ENCODE assay signal across 17 cellular contexts in genomic region chr21:36064085-36064460, GRCh38. TPM values are rescaled to one million over a fixed set of nuclear protein-coding genes. Genes with fewer than 3 reads are reported as not detected.
A peak's percentile ranks its signal among the peaks of the same experiment; 100 is the strongest.
DNase-seq lines count a peak whose midpoint lies in the region; ATAC-seq, FAIRE-seq and TF ChIP-seq lines count a peak whose summit lies in the region.
"Had no signal": no experiment of that assay in that cellular context is flagged by ENCODE, and none has a peak within 500 bp of the region (broad histone marks: within the 10 kb centered on the region; RNA-seq: fewer than 3 reads in every experiment).

No MANE protein-coding gene starts in this region.

- H3K36me3 Mint-ChIP-seq in nephron (ENCODE audit: low read depth): peaks cover 4% of the 10 kb centered on the region

- peaks cover 6% of the 10 kb centered on the region for H3K27me3 Mint-ChIP-seq in nephron (ENCODE audit: low read depth)

- H3K79me2 ChIP-seq in DND-41 (ENCODE audit: insufficient read depth, low read length): peaks cover 8% of the 10 kb centered on the region
- H3K79me2 ChIP-seq in K562 (ENCODE audit: control insufficient read depth, insufficient read depth, low read length): peaks cover 9% of the 10 kb centered on the region; the same call in 2 of the 3 replicates

- peak overlapping the region; percentile 22 to 61 (median 27) for H3K4me3 Mint-ChIP-seq in nephron
- H3K4me3 Mint-ChIP-seq: H9 had no signal

- DNase-seq in DND-41: no peak
- no peak for DNase-seq in K562 (ENCODE audit: extremely low read depth in 1 of 4, low spot score in 3 of 4)
- DNase-seq in small intestine: peak; percentile 87
- DNase-seq in D341Med (ENCODE audit: low spot score): no peak
- no peak for DNase-seq in SHP77 treated with DMSO at 0.1 percent for 48 hours (lab: John Stamatoyannopoulos, UW)
- DNase-seq: AML-193, Calu3, DMS79, EL, GOT3, H9, IMR-90 had no signal

- no peak overlapping the region for H3K27ac Mint-ChIP-seq in nephron
- H3K27ac Mint-ChIP-seq: H9 had no signal

- POLR2A ChIA-PET in K562 (lab: Yijun Ruan, JAX): no interaction called here

- 67% methylated on average over 4 of the region's 4 CpGs for WGBS in K562 (ENCODE audit: insufficient coverage, low coverage, missing lambda C conversion rate)
- 35 to 68% (median 43%) methylated on average over 4 of the region's 4 CpGs for WGBS in small intestine, 3 donors

- H3K27ac ChIP-seq in DND-41 (ENCODE audit: low read length): no peak overlapping the region
- H3K27ac ChIP-seq in K562 (ENCODE audit: extremely low read depth, low read depth, low read length): no peak overlapping the region
- peak overlapping the region in 1 of 2 donors; percentile 78 for H3K27ac ChIP-seq in small intestine (ENCODE audit: low read depth in 1 of 2, low read length in 1 of 2)
- H3K27ac ChIP-seq: BLaER1 had no signal

- H3K4me1 ChIP-seq in DND-41 (ENCODE audit: insufficient read depth, low read length): peaks cover 17% of the 10 kb centered on the region
- peaks cover 13 to 14% of the 10 kb centered on the region in 2 experiments; a peak in 4 of 5 replicates for H3K4me1 ChIP-seq in K562 (replicated peaks in 1 of 2; ENCODE audit: control insufficient read depth in 2 of 2, insufficient read depth in 2 of 2, low read length in 2 of 2)
- H3K4me1 ChIP-seq in small intestine (ENCODE audit: control insufficient read depth in 2 of 2, insufficient read depth in 1 of 2, low read depth in 1 of 2, low read length in 1 of 2): peaks cover 0 to 10% of the 10 kb centered on the region in 2 donors

- CTCF ChIA-PET in K562 (lab: Yijun Ruan, JAX; ENCODE audit: low intra/inter-chr PET ratio): no interaction called here

- TF ChIP-seq POLR2A in K562 (conservative IDR thresholded peaks at IDR 0.05): no peak

- H2AFZ ChIP-seq in DND-41 (ENCODE audit: low read depth, low read length) (0 out of 2 replicates have a peak overlapping the region, but pooled peaks have one; percentile 6), K562 (ENCODE audit: low read depth, low read length) (peak overlapping the region; percentile 47)

- H4K20me1 ChIP-seq in DND-41 (ENCODE audit: insufficient read depth, low read length): no peaks in the 10 kb centered on the region
- H4K20me1 ChIP-seq in K562 (replicated peaks; ENCODE audit: control insufficient read depth, insufficient read depth, low read length): no peaks in the 10 kb centered on the region
- H4K20me1 ChIP-seq: BLaER1 had no signal

- TF ChIP-seq CTCF in DND-41 (IDR thresholded peaks at IDR 0.05; ENCODE audit: borderline replicate concordance, extremely low read depth, low read length, poor library complexity, severe bottlenecking): no peak
- TF ChIP-seq CTCF in K562 (IDR thresholded peaks at IDR 0.05 in 2 of 3, conservative IDR thresholded peaks at IDR 0.05 in 1 of 3; ENCODE audit: insufficient read depth in 2 of 3, low read depth in 1 of 3, low read length in 3 of 3): no peak
- no peak for TF ChIP-seq CTCF in nephron (IDR thresholded peaks at IDR 0.05; ENCODE audit: unreplicated experiment in 3 of 3)

- H3K27me3 ChIP-seq in DND-41 (ENCODE audit: insufficient read depth, low read length, poor library complexity) (no peaks in the 10 kb centered on the region), K562 (ENCODE audit: control insufficient read depth in 2 of 2, insufficient read depth in 2 of 2, low read length in 2 of 2) (no peaks in the 10 kb centered on the region), small intestine (ENCODE audit: control insufficient read depth in 2 of 2, insufficient read depth in 2 of 2, low read length in 2 of 2) (no peaks in the 10 kb centered on the region)
- H3K27me3 ChIP-seq: BLaER1 had no signal

- TF ChIP-seq RAD21 in K562 (CRISPR knock-in tag; conservative IDR thresholded peaks at IDR 0.05 in 1 of 2, IDR thresholded peaks at IDR 0.05 in 1 of 2): no peak

- TF ChIP-seq EP300 in K562 (IDR thresholded peaks at IDR 0.05; ENCODE audit: low read length): no peak

- peaks cover 6% of the 10 kb centered on the region for H3K4me1 Mint-ChIP-seq in nephron

- H3K9me1 ChIP-seq in K562 (ENCODE audit: control insufficient read depth, insufficient read depth, low read length): no peaks in the 10 kb centered on the region

- in situ Hi-C loops in K562 (cut with MboI): no loop called here

- no peak overlapping the region for H3K9ac ChIP-seq in DND-41 (ENCODE audit: low read depth, low read length)
- H3K9ac ChIP-seq in K562 (ENCODE audit: insufficient read depth in 1 of 2, low read depth in 2 of 2, low read length in 2 of 2): no peak overlapping the region
- H3K9ac ChIP-seq: BLaER1 had no signal

- H3K9me3 ChIP-seq in DND-41 (ENCODE audit: insufficient read depth, low read length, severe bottlenecking): peaks cover 3% of the 10 kb centered on the region
- peaks cover 4% of the 10 kb centered on the region for H3K9me3 ChIP-seq in K562 (replicated peaks; ENCODE audit: control insufficient read depth, insufficient read depth, low read depth, low read length)
- H3K9me3 ChIP-seq in small intestine (ENCODE audit: control insufficient read depth, low read depth): no peaks in the 10 kb centered on the region

- peaks cover 4% of the 10 kb centered on the region for H3K9me3 Mint-ChIP-seq in nephron

- H3K4me2 ChIP-seq in DND-41 (ENCODE audit: insufficient read depth, low read length) (no peak overlapping the region), K562 (ENCODE audit: insufficient read depth, low read length) (no peak overlapping the region)
- H3K4me2 ChIP-seq: BLaER1 had no signal

- intact Hi-C loops in K562 (cut with micrococcal nuclease): loop anchor here (5.0 kb wide), 1 partner anchor 48 kb away; no protein-coding TSS in a partner anchor

- ATAC-seq in DND-41 (ENCODE audit: insufficient read depth, low read depth): no peak
- no peak for ATAC-seq in K562
- ATAC-seq in GM19455 (IDR thresholded peaks at IDR 0.05; ENCODE audit: unreplicated experiment): no peak

- no TSS peak for BruUV-seq in K562 (replicated peaks; lab: Mats Ljungman, UMichigan)

- H3K36me3 ChIP-seq in DND-41 (ENCODE audit: insufficient read depth, low read length) (no peaks in the 10 kb centered on the region), K562 (ENCODE audit: control insufficient read depth, insufficient read depth, low read length) (no peaks in the 10 kb centered on the region), small intestine (ENCODE audit: control insufficient read depth in 2 of 2, insufficient read depth in 2 of 2, low read length in 2 of 2) (no peaks in the 10 kb centered on the region)
- H3K36me3 ChIP-seq: BLaER1 had no signal

- no peak for FAIRE-seq in K562 (lab: Jason Lieb, UNC)
- no peak for FAIRE-seq in small intestine (lab: Jason Lieb, UNC)
- FAIRE-seq: G401.6, GM12891 had no signal

- H3K4me3 ChIP-seq in DND-41 (ENCODE audit: low read depth in 1 of 2, low read length in 2 of 2) (no peak overlapping the region), K562 (no peak overlapping the region), small intestine (ENCODE audit: low read depth in 1 of 2, low read length in 2 of 2) (no peak overlapping the region)
- H3K4me3 ChIP-seq: BLaER1 had no signal

TF ChIP-seq in K562, 482 proteins besides CTCF, POLR2A, EP300 and RAD21 (continues in another document):
- no peak for TF ChIP-seq HLTF (IDR thresholded peaks at IDR 0.05)

RNA-seq across cellular contexts. Expression of gene SETD4, which starts 3.7 kb away (rescaled TPM):
- total RNA-seq in K562 (2011; cell fraction: chromatin; rRNA removed; ENCODE audit: low replicate concordance): 72.3 and 98.7 TPM in 2 replicates
- 43.0 and 50.5 TPM in 2 replicates for total RNA-seq in K562 (2011; cell fraction: nucleolus; rRNA removed)
- total RNA-seq in K562 (2011; cell fraction: nucleoplasm; rRNA removed): 68.0 and 93.6 TPM in 2 replicates
- total RNA-seq in K562 (2014; rRNA removed) (16.0 and 16.1 TPM in 2 replicates), K562 (2014; rRNA removed; fragmentation: Illumina TruSeq; extraction: Trizol) (25.7 and 27.1 TPM in 2 replicates), K562 (2015; rRNA removed; fragmentation: Illumina TruSeq; extraction: Trizol) (23.6 and 23.9 TPM in 2 replicates), K562 (2021) (23.5 and 27.0 TPM in 2 replicates)
- polyA plus RNA-seq in K562 (2011; rRNA removed) (20.1 and 24.5 TPM in 2 replicates), K562 (2014; fragmentation: Illumina TruSeq; extraction: Trizol) (26.2 and 27.4 TPM in 2 replicates), K562 (2014; fragmentation: Nextera tagmentation; extraction: Ambion mirVana) (10 to 100 TPM; 49.2 to 51.3 TPM), K562 (2014; rRNA removed) (31.7 and 32.5 TPM in 2 replicates), small intestine (10 to 100 TPM in 2 of 3 donors, 1 to 10 TPM in 1; 8.9 to 18.3 (median 11.9) TPM)
- 11.7 and 14.6 TPM in 2 replicates for polyA plus RNA-seq in K562 (2011; cell fraction: cytosol; rRNA removed)
- polyA plus RNA-seq in K562 (2011; cell fraction: nucleus; rRNA removed): 43.3 and 46.0 TPM in 2 replicates
- polyA plus RNA-seq in K562 (2012): 12.9 and 14.2 TPM in 2 replicates
- 22.6 and 27.8 TPM in 2 replicates for polyA minus RNA-seq in K562 (2011; rRNA and poly(A)+ RNA removed)
- polyA minus RNA-seq in K562 (2011; cell fraction: cytosol; rRNA and poly(A)+ RNA removed): 10.6 and 18.2 TPM in 2 replicates
- 23.3 and 29.3 TPM in 2 replicates for polyA minus RNA-seq in K562 (2011; cell fraction: nucleus; rRNA and poly(A)+ RNA removed)

RNA-seq across cellular contexts. Expression of gene CBR1, which starts 5.8 kb away (rescaled TPM):
- total RNA-seq in K562 (2011; cell fraction: chromatin; rRNA removed; ENCODE audit: low replicate concordance): 5.1 and 7.5 TPM in 2 replicates
- 8.3 and 10.5 TPM in 2 replicates for total RNA-seq in K562 (2011; cell fraction: nucleolus; rRNA removed)
- total RNA-seq in K562 (2011; cell fraction: nucleoplasm; rRNA removed): 8.5 and 9.1 TPM in 2 replicates
- total RNA-seq in K562 (2014; rRNA removed) (33.8 and 37.3 TPM in 2 replicates), K562 (2014; rRNA removed; fragmentation: Illumina TruSeq; extraction: Trizol) (9.5 and 12.6 TPM in 2 replicates), K562 (2015; rRNA removed; fragmentation: Illumina TruSeq; extraction: Trizol) (15.4 and 15.6 TPM in 2 replicates), K562 (2021) (15.1 and 17.6 TPM in 2 replicates)
- polyA plus RNA-seq in K562 (2011; rRNA removed) (14.8 and 21.8 TPM in 2 replicates), K562 (2014; fragmentation: Illumina TruSeq; extraction: Trizol) (9.3 and 10.0 TPM in 2 replicates), K562 (2014; fragmentation: Nextera tagmentation; extraction: Ambion mirVana) (1 to 10 TPM; 2.5 to 5.5 TPM), K562 (2014; rRNA removed) (21.5 and 29.6 TPM in 2 replicates), small intestine (1,000 to 10,000 TPM in 2 of 3 donors, 100 to 1,000 TPM in 1; 439 to 1,932 (median 1,477) TPM)
- 21.5 and 101 TPM in 2 replicates for polyA plus RNA-seq in K562 (2011; cell fraction: cytosol; rRNA removed)
- 16.1 and 19.9 TPM in 2 replicates for polyA plus RNA-seq in K562 (2011; cell fraction: nucleus; rRNA removed)
- polyA plus RNA-seq in K562 (2012): 12.9 and 16.1 TPM in 2 replicates
- 6.4 and 9.5 TPM in 2 replicates for polyA minus RNA-seq in K562 (2011; rRNA and poly(A)+ RNA removed)
- polyA minus RNA-seq in K562 (2011; cell fraction: cytosol; rRNA and poly(A)+ RNA removed): 6.2 and 7.5 TPM in 2 replicates
- polyA minus RNA-seq in K562 (2011; cell fraction: nucleus; rRNA and poly(A)+ RNA removed): 6.5 and 8.0 TPM in 2 replicates

Comparison
In these comparisons a context has a peak if more than half of its experiments do, and no peak if none do; other contexts are left out.
1. RNA of gene CBR1, which starts 5.8 kb away (polyA plus RNA-seq): 439 to 1,932 TPM in small intestine; 2.5 to 101 TPM in K562; every median in the first group is over 4 times any median in the second.